Comparison of ENCODE assay signal across 14 cellular contexts in the genomic region with DNA sequence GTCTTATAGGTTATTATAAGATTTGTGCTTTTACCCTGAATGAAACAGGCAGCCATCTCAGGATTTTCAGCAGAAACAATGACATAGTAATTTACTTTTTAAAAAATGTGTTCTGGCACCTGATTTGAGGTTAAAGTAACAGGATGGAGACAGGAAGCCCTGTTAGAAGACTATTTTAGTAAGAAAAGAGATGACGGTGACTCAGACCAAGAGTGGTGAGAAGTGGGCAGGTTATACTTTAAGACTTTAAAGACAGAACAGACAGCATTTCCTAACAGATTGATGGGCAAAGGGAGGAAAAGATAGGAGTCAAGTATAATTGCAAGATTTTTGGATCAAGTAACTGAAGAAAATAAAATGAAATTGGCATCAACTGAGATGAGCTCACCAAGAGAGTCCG.
DNase-seq lines count a peak whose midpoint lies in the region; ATAC-seq lines count a peak whose summit lies in the region.
"Had no signal": no experiment of that assay in that cellular context is flagged by ENCODE, and none has a peak within 500 bp of the region (broad histone marks: within the 10 kb centered on the region; RNA-seq: fewer than 3 reads in every experiment).

No MANE protein-coding gene starts in this region.

- peaks cover 6% of the 10 kb centered on the region; the same call in 1 of the 2 replicates for H3K4me1 ChIP-seq in BLaER1
- H3K4me1 ChIP-seq: left lung had no signal

- H3K4me2 ChIP-seq in BLaER1: peak overlapping the region; percentile 4; the same call in 1 of the 2 replicates

- H3K9me3 ChIP-seq in BLaER1: no peaks in the 10 kb centered on the region
- H3K9me3 ChIP-seq: left lung had no signal

- no peaks in the 10 kb centered on the region for H4K20me1 ChIP-seq in BLaER1

- H3K27ac ChIP-seq in BLaER1: no peak overlapping the region
- H3K27ac ChIP-seq: left lung had no signal

- no peak overlapping the region for H3K9ac ChIP-seq in BLaER1

- no peak for DNase-seq in left lobe of liver (ENCODE audit: low spot score)
- DNase-seq in NCI-H2227 (lab: John Stamatoyannopoulos, UW; ENCODE audit: unreplicated experiment): no peak
- DNase-seq in globus pallidus (ENCODE audit: low spot score): no peak
- no peak for DNase-seq in superior temporal gyrus (ENCODE audit: extremely low spot score)
- DNase-seq: activated T-cell treated with anti-CD3 and anti-CD28 coated beads, Interleukin-2, amount 50 U/mL, for 1 hour; DND-41; effector memory CD8-positive, alpha-beta T cell; left lung; nephron progenitor cell; SHP77 had no signal

- H3K27me3 ChIP-seq in BLaER1: no peaks in the 10 kb centered on the region
- H3K27me3 ChIP-seq: left lung had no signal

- ATAC-seq in GM18873 (IDR thresholded peaks at IDR 0.05; ENCODE audit: low FRiP score, unreplicated experiment) (peak; percentile 80), GM21825 (IDR thresholded peaks at IDR 0.05; ENCODE audit: unreplicated experiment) (peak; percentile 98), HG03342 (IDR thresholded peaks at IDR 0.05; ENCODE audit: unreplicated experiment) (peak; percentile 65), left lobe of liver (no peak)
- ATAC-seq: effector memory CD8-positive, alpha-beta T cell; left lung had no signal

- no peaks in the 10 kb centered on the region for H3K36me3 ChIP-seq in BLaER1
- H3K36me3 ChIP-seq: left lung had no signal

- H3K4me3 ChIP-seq in BLaER1: no peak overlapping the region
- H3K4me3 ChIP-seq: left lung had no signal
